Comparison of ENCODE assay signal across 17 cellular contexts in genomic region chr5:68884144-68884754, GRCh38.
A peak's percentile ranks its signal among the peaks of the same experiment; 100 is the strongest.
DNase-seq lines count a peak whose midpoint lies in the region; ATAC-seq, FAIRE-seq and TF ChIP-seq lines count a peak whose summit lies in the region.
"Had no signal": no experiment of that assay in that cellular context is flagged by ENCODE, and none has a peak within 500 bp of the region (broad histone marks: within the 10 kb centered on the region; RNA-seq: fewer than 3 reads in every experiment).

No MANE protein-coding gene starts in this region.

- DNase-seq in A549 (ENCODE audit: low read depth in 1 of 2, low spot score in 1 of 2) = no peak
- DNase-seq in Ammon's horn (ENCODE audit: low spot score) = peak; percentile 37
- DNase-seq in SK-N-MC (ENCODE audit: low read depth, low spot score) = no peak
- DNase-seq in globus pallidus (ENCODE audit: low spot score) = peak; percentile 77
- no peak for DNase-seq in A172 (ENCODE audit: low spot score)
- DNase-seq in NCI-H1417 (lab: John Stamatoyannopoulos, UW) = no peak
- no peak for DNase-seq in aorta
- no peak for DNase-seq in activated gamma-delta T cell (lab: John Stamatoyannopoulos, UW)
- DNase-seq: activated gamma-delta T cell treated with Interleukin-2 at 50 U/mL for 16 hours, NCI-H1436 treated with DMSO at 0.1 percent for 48 hours, psoas muscle, thyroid gland had no signal

- intact Hi-C loops in aorta (cut with DNase I) = no loop called here

- H3K4me1 ChIP-seq in A549 (no peaks in the 10 kb centered on the region), aorta (ENCODE audit: control insufficient read depth in 1 of 2, insufficient read depth in 2 of 2, low read length in 2 of 2) (no peaks in the 10 kb centered on the region)
- H3K4me1 ChIP-seq: psoas muscle, SJSA1, thyroid gland had no signal

- TF ChIP-seq RAD21 in A549 (conservative IDR thresholded peaks at IDR 0.05 in 1 of 2, IDR thresholded peaks at IDR 0.05 in 1 of 2) = no peak

- no peak overlapping the region for H3K4me2 ChIP-seq in A549

- POLR2A ChIA-PET in A549 (lab: Yijun Ruan, JAX) = no interaction called here

- H3K27ac ChIP-seq in A549 (no peak overlapping the region), SK-N-MC (peak overlapping the region; percentile 80), aorta (ENCODE audit: low read depth in 1 of 2, low read length in 2 of 2) (no peak overlapping the region)
- H3K27ac ChIP-seq: C4-2B, psoas muscle, SJSA1, thyroid gland had no signal

- ATAC-seq in A549 (no peak), aorta (ENCODE audit: low FRiP score) (no peak)
- ATAC-seq: natural killer cell treated with Interleukin-12 subunit alpha and Interleukin-12 subunit beta and Interleukin-15 and Interleukin-18, amount 100 ng/mL, for 72 hours; psoas muscle had no signal

- TF ChIP-seq EP300 in A549 (IDR thresholded peaks at IDR 0.05) = no peak

- TF ChIP-seq CTCF in A549 (IDR thresholded peaks at IDR 0.05) = no peak

- no peaks in the 10 kb centered on the region for H3K9me3 ChIP-seq in A549
- no peaks in the 10 kb centered on the region for H3K9me3 ChIP-seq in SK-N-MC (ENCODE audit: low read depth, low read length)
- no peaks in the 10 kb centered on the region for H3K9me3 ChIP-seq in aorta (ENCODE audit: control insufficient read depth, low read length)
- H3K9me3 ChIP-seq: psoas muscle, SJSA1, thyroid gland had no signal

- H3K36me3 ChIP-seq in SK-N-MC (ENCODE audit: insufficient read depth, low read length) (no peaks in the 10 kb centered on the region), aorta (ENCODE audit: control insufficient read depth in 1 of 2, insufficient read depth in 2 of 2, low read length in 1 of 2) (no peaks in the 10 kb centered on the region)
- H3K36me3 ChIP-seq: SJSA1, thyroid gland had no signal

- FAIRE-seq in A549 (lab: Jason Lieb, UNC) = no peak
- FAIRE-seq: endothelial cell of umbilical vein, TTC549 had no signal

- 52% methylated on average over 4 of the region's 4 CpGs for WGBS in A549 (ENCODE audit: missing lambda C conversion rate)
- WGBS in aorta, 2 donors = 55 to 60% methylated on average over 4 of the region's 4 CpGs

- peak overlapping the region; percentile 60 for H3K9ac ChIP-seq in SK-N-MC (ENCODE audit: insufficient read length)

- CTCF ChIA-PET in A549 (lab: Yijun Ruan, JAX) = interaction anchor here (1.1 to 1.8 kb wide), 2 partner anchors 12 to 17 kb away, joined by 3 to 4 read pairs; no protein-coding TSS in a partner anchor

- TF ChIP-seq POLR2A in A549 (IDR thresholded peaks at IDR 0.05; ENCODE audit: low read length) = no peak

- H3K27me3 ChIP-seq in aorta (ENCODE audit: control insufficient read depth in 1 of 2, insufficient read depth in 2 of 2, low read length in 1 of 2) = no peaks in the 10 kb centered on the region
- H3K27me3 ChIP-seq: SJSA1, thyroid gland had no signal

- H3K4me3 ChIP-seq in A549 (no peak overlapping the region), SK-N-MC (peak overlapping the region; percentile 67), aorta (ENCODE audit: low read length in 2 of 2) (no peak overlapping the region)
- H3K4me3 ChIP-seq: psoas muscle, SJSA1, thyroid gland had no signal

TF ChIP-seq in A549, 52 proteins besides CTCF, POLR2A, EP300 and RAD21:
- TF ChIP-seq SREBF2 (IDR thresholded peaks at IDR 0.05) (no peak), MAFK (IDR thresholded peaks at IDR 0.05; ENCODE audit: partially characterized antibody) (peak; percentile 89)

Comparison
In these comparisons a context has a peak if more than half of its experiments do, and no peak if none do; other contexts are left out.
1. DNase-seq: peak in Ammon's horn (single experiment) and globus pallidus (single experiment); none in A549 (0 of 2), SK-N-MC (single experiment), A172 (single experiment), NCI-H1417 (0 of 3), aorta (0 of 2) and activated gamma-delta T cell (single experiment).